Comparison of ENCODE assay signal across 27 cellular contexts in genomic region chr14:104878582-104878981, GRCh38. TPM values are rescaled to one million over a fixed set of nuclear protein-coding genes. Genes with fewer than 3 reads are reported as not detected.
DNase-seq lines count a peak whose midpoint lies in the region; ATAC-seq and TF ChIP-seq lines count a peak whose summit lies in the region.
"Had no signal": no experiment of that assay in that cellular context is flagged by ENCODE, and none has a peak within 500 bp of the region (broad histone marks: within the 10 kb centered on the region; RNA-seq: fewer than 3 reads in every experiment).

No MANE protein-coding gene starts in this region.

- no peaks in the 10 kb centered on the region for H3K9me3 ChIP-seq in right atrium auricular region
- H3K9me3 ChIP-seq: ovary, thyroid gland had no signal

- H3K36me3 ChIP-seq in right atrium auricular region: peaks cover 12% of the 10 kb centered on the region
- H3K36me3 ChIP-seq: ovary had no signal

- intact Hi-C loops in Right ventricle myocardium superior (cut with DNase I) (no loop called here), left ventricle myocardium superior (cut with micrococcal nuclease) (no loop called here)

- no peaks in the 10 kb centered on the region for H3K4me1 ChIP-seq in right atrium auricular region
- H3K4me1 ChIP-seq: thyroid gland had no signal

- no peak overlapping the region for H3K27ac ChIP-seq in right atrium auricular region
- H3K27ac ChIP-seq: epithelial cell of prostate, ovary, thyroid gland had no signal

- TF ChIP-seq CTCF in right atrium auricular region (IDR thresholded peaks at IDR 0.05): no peak

- DNase-seq in Right ventricle myocardium superior: peak; percentile 34
- no peak for DNase-seq in right atrium auricular region (ENCODE audit: low spot score)
- peak; percentile 96 to 98 for DNase-seq in NCI-H524 (lab: John Stamatoyannopoulos, UW)
- peak; percentile 18 for DNase-seq in left ventricle myocardium superior
- no peak for DNase-seq in activated effector memory CD4-positive, alpha-beta T cell treated with anti-CD3 and anti-CD28 coated beads, Interleukin-2, amount 50 U/mL, for 16 hours
- DNase-seq: activated CD4-positive, alpha-beta T cell treated with anti-CD3 and anti-CD28 coated beads, Interleukin-2, amount 50 U/mL, for 4 hours; activated gamma-delta T cell; amniotic stem cell; DND-41; foreskin fibroblast; KG1; mesenchymal stem cell; naive B cell; NCI-H2029 treated with DMSO at 0.1 percent for 48 hours; NCI-H526; stimulated activated CD4-positive, alpha-beta T cell treated with anti-CD3 and anti-CD28 coated beads, Interleukin-2, amount 100 ng/mL, for 24 hours; stimulated activated naive CD4-positive, alpha-beta T cell treated with Interleukin-2 at 50 U/mL for 16 hours; thyroid gland had no signal

- no peak overlapping the region for H3K4me3 ChIP-seq in right atrium auricular region
- H3K4me3 ChIP-seq: dorsolateral prefrontal cortex, ovary, thyroid gland had no signal

- ATAC-seq in Right ventricle myocardium superior (ENCODE audit: poor library complexity): no peak
- no peak for ATAC-seq in left ventricle myocardium superior
- no peak for ATAC-seq in HG03521 (IDR thresholded peaks at IDR 0.05; ENCODE audit: unreplicated experiment)
- ATAC-seq in HG02678 (IDR thresholded peaks at IDR 0.05; ENCODE audit: unreplicated experiment): no peak
- ATAC-seq: WTC11 had no signal

- no peaks in the 10 kb centered on the region for H3K27me3 ChIP-seq in right atrium auricular region
- H3K27me3 ChIP-seq: dorsolateral prefrontal cortex, ovary, thyroid gland had no signal

RNA-seq across cellular contexts. Expression of gene CEP170B, which starts 13.5 kb away (rescaled TPM):
- total RNA-seq in Right ventricle myocardium superior (9.5 TPM), right atrium auricular region (10 to 100 TPM in 1 of 2 donors, 1 to 10 TPM in 1; 7.9 to 15.1 TPM), left ventricle myocardium superior (10.7 TPM)

RNA-seq across cellular contexts. Expression of gene PLD4, which starts 46.1 kb away (rescaled TPM):
- 0.13 TPM for total RNA-seq in Right ventricle myocardium superior
- total RNA-seq in right atrium auricular region: under 1 TPM in 1 of 2 donors, not detected in 1; 0.08 TPM
- 0.27 TPM for total RNA-seq in left ventricle myocardium superior
- total RNA-seq: CD4-positive, alpha-beta memory T cell; H1; HT-29 had no signal

Comparison
In these comparisons a context has a peak if more than half of its experiments do, and no peak if none do; other contexts are left out.
1. DNase-seq: peak in Right ventricle myocardium superior (single experiment), NCI-H524 (2 of 2) and left ventricle myocardium superior (single experiment); none in right atrium auricular region (single experiment) and activated effector memory CD4-positive, alpha-beta T cell treated with anti-CD3 and anti-CD28 coated beads, Interleukin-2, amount 50 U/mL, for 16 hours (single experiment).